ENCODE assay signal across 9 cellular contexts in the genomic region with DNA sequence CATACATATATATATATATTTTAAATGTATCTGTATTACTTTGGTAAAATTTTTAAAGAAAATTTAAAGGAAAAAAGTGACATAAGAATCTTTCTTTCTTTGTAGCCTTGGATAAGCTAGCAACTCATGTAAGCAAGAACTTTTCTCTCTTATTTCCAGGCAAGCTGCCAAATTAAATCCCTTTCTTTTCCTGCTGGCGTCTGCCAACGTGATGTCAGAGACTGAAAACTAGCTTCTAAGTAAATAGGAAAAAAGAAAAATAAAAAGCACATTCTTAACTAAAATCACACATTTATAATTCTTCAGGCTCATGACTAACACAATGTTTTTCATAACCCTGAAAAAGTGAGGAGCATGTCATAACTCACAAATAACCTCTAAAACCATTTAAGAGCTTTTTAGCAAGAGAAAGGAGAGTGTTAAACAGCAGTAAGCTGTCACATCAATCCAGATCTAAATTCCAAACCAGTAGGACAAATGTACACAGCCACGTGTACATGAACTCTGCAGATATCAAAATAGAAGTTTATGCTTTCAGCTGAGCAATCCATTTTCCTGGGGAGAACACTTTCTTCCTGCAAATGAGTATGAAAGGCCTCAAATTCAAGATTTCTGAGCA.
DNase-seq lines count a peak whose midpoint lies in the region; ATAC-seq, FAIRE-seq and TF ChIP-seq lines count a peak whose summit lies in the region.
"Had no signal": no experiment of that assay in that cellular context is flagged by ENCODE, and none has a peak within 500 bp of the region (broad histone marks: within the 10 kb centered on the region; RNA-seq: fewer than 3 reads in every experiment).

No MANE protein-coding gene starts in this region.

- no peaks in the 10 kb centered on the region for H3K9me3 ChIP-seq in keratinocyte (ENCODE audit: control insufficient read depth, low read depth, low read length)
- H3K9me3 ChIP-seq: Peyer's patch had no signal

- H3K79me2 ChIP-seq in keratinocyte (ENCODE audit: control insufficient read depth, insufficient read depth, low read length): no peaks in the 10 kb centered on the region

- no peaks in the 10 kb centered on the region for H3K36me3 ChIP-seq in keratinocyte (ENCODE audit: control insufficient read depth in 2 of 2, extremely low read depth in 1 of 2, insufficient read depth in 2 of 2, low read length in 2 of 2)
- H3K36me3 ChIP-seq: Peyer's patch had no signal

- peak overlapping the region; percentile 30 for H2AFZ ChIP-seq in keratinocyte (ENCODE audit: control insufficient read depth, low read length)

- peaks cover 9% of the 10 kb centered on the region for H3K4me1 ChIP-seq in keratinocyte (ENCODE audit: control insufficient read depth, extremely low read depth, insufficient read depth, low read length)

- no peak for TF ChIP-seq CTCF in keratinocyte (optimal IDR thresholded peaks at IDR 0.05 in 1 of 3, IDR thresholded peaks at IDR 0.05 in 1 of 3, conservative IDR thresholded peaks at IDR 0.05 in 1 of 3; ENCODE audit: extremely low read depth in 1 of 3, insufficient read depth in 2 of 3, low read length in 3 of 3)

- no peak for FAIRE-seq in keratinocyte (lab: Jason Lieb, UNC)

- no peaks in the 10 kb centered on the region for H3K36me3 Mint-ChIP-seq in immature natural killer cell

- H3K27me3 ChIP-seq in keratinocyte (ENCODE audit: control insufficient read depth, extremely low read depth, insufficient read depth, low read length): no peaks in the 10 kb centered on the region
- H3K27me3 ChIP-seq: Peyer's patch had no signal

- H3K4me3 Mint-ChIP-seq in immature natural killer cell: no peak overlapping the region

- no peaks in the 10 kb centered on the region for H3K9me1 ChIP-seq in keratinocyte (ENCODE audit: control insufficient read depth, extremely low read depth, insufficient read depth, low read length)

- no peak overlapping the region for H3K9ac ChIP-seq in keratinocyte (ENCODE audit: control insufficient read depth, extremely low read depth, insufficient read depth, low read length)

- H3K4me3 ChIP-seq in keratinocyte (ENCODE audit: control insufficient read depth in 2 of 3, extremely low read depth in 1 of 3, insufficient read depth in 2 of 3, low read depth in 1 of 3, low read length in 3 of 3): no peak overlapping the region
- H3K4me3 ChIP-seq: Peyer's patch had no signal

- H3K27me3 Mint-ChIP-seq in immature natural killer cell (ENCODE audit: low read depth in 3 of 3): peaks cover 0 to 2% (median 0%) of the 10 kb centered on the region in 3 donors

- DNase-seq in HT-29 (ENCODE audit: low spot score) (peak; percentile 19), astrocyte of the hippocampus (ENCODE audit: low read depth, low spot score) (peak; percentile 91), keratinocyte (ENCODE audit: low read depth, low spot score) (no peak), superior temporal gyrus (ENCODE audit: extremely low spot score) (peak; percentile 84), immature natural killer cell (no peak), T-helper 2 cell (no peak)
- no peak for DNase-seq in activated CD8-positive, alpha-beta memory T cell treated with anti-CD3 and anti-CD28 coated beads, Interleukin-2, amount 50 U/mL, for 4 hours

- ATAC-seq in HG03108 (IDR thresholded peaks at IDR 0.05; ENCODE audit: unreplicated experiment): no peak

- H3K9me3 Mint-ChIP-seq in immature natural killer cell: no peaks in the 10 kb centered on the region

- no peak overlapping the region for H3K27ac ChIP-seq in keratinocyte (ENCODE audit: control insufficient read depth, insufficient read depth, low read length)

- H3K4me1 Mint-ChIP-seq in immature natural killer cell: peaks cover 0 to 2% of the 10 kb centered on the region in 2 donors

- dilution Hi-C loops in keratinocyte (cut with MboI; ENCODE audit: extremely low pct_ligation_motif_present, low sequenced_read_pairs): loop anchor here (25.0 kb wide), 1 partner anchor 138 kb away; no protein-coding TSS in a partner anchor

- peak overlapping the region; percentile 3 for H3K4me2 ChIP-seq in keratinocyte (ENCODE audit: control insufficient read depth, extremely low read depth, insufficient read depth, low read depth, low read length)

- no peaks in the 10 kb centered on the region for H4K20me1 ChIP-seq in keratinocyte (ENCODE audit: control insufficient read depth, extremely low read depth, insufficient read depth, low read length)

- no peak overlapping the region for H3K27ac Mint-ChIP-seq in immature natural killer cell

Comparison
In these comparisons a context has a peak if more than half of its experiments do, and no peak if none do; other contexts are left out.
1. DNase-seq: peak in HT-29 (single experiment), astrocyte of the hippocampus (single experiment) and superior temporal gyrus (single experiment); none in keratinocyte (single experiment), immature natural killer cell (0 of 3), activated CD8-positive, alpha-beta memory T cell treated with anti-CD3 and anti-CD28 coated beads, Interleukin-2, amount 50 U/mL, for 4 hours (single experiment) and T-helper 2 cell (0 of 5).